ENCODE assay signal across 8 cellular contexts in genomic region chr7:3042861-3043489, GRCh38. TPM values are rescaled to one million over a fixed set of nuclear protein-coding genes. Genes with fewer than 3 reads are reported as not detected.
DNase-seq lines count a peak whose midpoint lies in the region; ATAC-seq and TF ChIP-seq lines count a peak whose summit lies in the region.

No MANE protein-coding gene starts in this region.

- no peaks in the 10 kb centered on the region for H3K36me3 ChIP-seq in WERI-Rb-1

- H3K27me3 ChIP-seq in WERI-Rb-1 (ENCODE audit: insufficient read depth, low read depth, severe bottlenecking), result no peaks in the 10 kb centered on the region

- peak overlapping the region; percentile 98 for H3K4me3 Mint-ChIP-seq in activated CD8-positive, alpha-beta T cell treated with anti-CD3 and anti-CD28 coated beads, Interleukin-2, amount 10 ng/mL, durations not matched to agents 7 days and 5 days

- CTCF ChIA-PET in activated CD8-positive, alpha-beta T cell treated with anti-CD3 and anti-CD28 coated beads, Interleukin-2, amount 10 ng/mL, durations not matched to agents 7 days and 5 days (lab: Charles Lee), result interaction anchor here (0.6 to 4.6 kb wide), 9 partner anchors 20 to 178 kb away, joined by 3 to 30 read pairs (median 3); no protein-coding TSS in a partner anchor

- no peaks in the 10 kb centered on the region for H3K9me3 Mint-ChIP-seq in activated CD8-positive, alpha-beta T cell treated with anti-CD3 and anti-CD28 coated beads, Interleukin-2, amount 10 ng/mL, durations not matched to agents 7 days and 5 days (ENCODE audit: insufficient read depth)

- no peaks in the 10 kb centered on the region for H3K27me3 Mint-ChIP-seq in activated CD8-positive, alpha-beta T cell treated with anti-CD3 and anti-CD28 coated beads, Interleukin-2, amount 10 ng/mL, durations not matched to agents 7 days and 5 days (ENCODE audit: low read depth)

- H3K27ac Mint-ChIP-seq in activated CD8-positive, alpha-beta T cell treated with anti-CD3 and anti-CD28 coated beads, Interleukin-2, amount 10 ng/mL, durations not matched to agents 7 days and 5 days, result peak overlapping the region; percentile 94

- ATAC-seq in GM19351 (IDR thresholded peaks at IDR 0.05; ENCODE audit: unreplicated experiment) (peak; percentile 58), HG03342 (IDR thresholded peaks at IDR 0.05; ENCODE audit: unreplicated experiment) (peak; percentile 73), left lobe of liver (no peak)
- ATAC-seq in activated CD8-positive, alpha-beta T cell treated with anti-CD3 and anti-CD28 coated beads, Interleukin-2, amount 10 ng/mL, durations not matched to agents 7 days and 5 days, result peak; percentile 85

- peaks cover 61% of the 10 kb centered on the region for H3K4me1 Mint-ChIP-seq in activated CD8-positive, alpha-beta T cell treated with anti-CD3 and anti-CD28 coated beads, Interleukin-2, amount 10 ng/mL, durations not matched to agents 7 days and 5 days (ENCODE audit: low read depth)

- TF ChIP-seq CTCF in WERI-Rb-1 (IDR thresholded peaks at IDR 0.05; ENCODE audit: low read depth, low read length), result no peak

- no peak overlapping the region for H3K27ac ChIP-seq in WERI-Rb-1

- DNase-seq in activated CD8-positive, alpha-beta T cell treated with anti-CD3 and anti-CD28 coated beads, Interleukin-2, amount 10 ng/mL, durations not matched to agents 7 days and 5 days, result peak; percentile 87
- peak; percentile 83 for DNase-seq in stimulated activated CD8-positive, alpha-beta memory T cell treated with anti-CD3 and anti-CD28 coated beads, Interleukin-4, amount 100 ng/mL, for 48 hours
- DNase-seq in NCI-H345 treated with DMSO at 0.1 percent for 48 hours (lab: John Stamatoyannopoulos, UW; ENCODE audit: unreplicated experiment), result no peak
- DNase-seq in left lobe of liver (ENCODE audit: low spot score), result no peak
- no peak for DNase-seq in WERI-Rb-1

- no peaks in the 10 kb centered on the region for H3K9me3 ChIP-seq in WERI-Rb-1 (ENCODE audit: severe bottlenecking)

- H3K4me3 ChIP-seq in iPS-11a (ENCODE audit: low read depth, low read length) (peak overlapping the region; percentile 41), WERI-Rb-1 (ENCODE audit: low read depth, low read length) (no peak overlapping the region)

- H3K36me3 Mint-ChIP-seq in activated CD8-positive, alpha-beta T cell treated with anti-CD3 and anti-CD28 coated beads, Interleukin-2, amount 10 ng/mL, durations not matched to agents 7 days and 5 days (ENCODE audit: low read depth), result peaks cover 44% of the 10 kb centered on the region

- POLR2A ChIA-PET in activated CD8-positive, alpha-beta T cell treated with anti-CD3 and anti-CD28 coated beads, Interleukin-2, amount 10 ng/mL, durations not matched to agents 7 days and 5 days (lab: Charles Lee), result interaction anchor here (0.5 to 1.6 kb wide), 7 partner anchors 32 to 140 kb away, joined by 3 to 4 read pairs (median 3); no protein-coding TSS in a partner anchor

RNA-seq across cellular contexts. Expression of gene CARD11, which starts 0.7 kb away (rescaled TPM):
- 100 to 1,000 TPM; 178 TPM for total RNA-seq in activated CD8-positive, alpha-beta T cell treated with anti-CD3 and anti-CD28 coated beads, Interleukin-2, amount 10 ng/mL, durations not matched to agents 7 days and 5 days
- total RNA-seq in left lobe of liver, result 0.63 TPM

Comparison
In these comparisons a context has a peak if more than half of its experiments do, and no peak if none do; other contexts are left out.
1. DNase-seq: peak in activated CD8-positive, alpha-beta T cell treated with anti-CD3 and anti-CD28 coated beads, Interleukin-2, amount 10 ng/mL, durations not matched to agents 7 days and 5 days (single experiment) and stimulated activated CD8-positive, alpha-beta memory T cell treated with anti-CD3 and anti-CD28 coated beads, Interleukin-4, amount 100 ng/mL, for 48 hours (single experiment); none in NCI-H345 treated with DMSO at 0.1 percent for 48 hours (single experiment), left lobe of liver (single experiment) and WERI-Rb-1 (single experiment).
2. RNA of gene CARD11, which starts 0.7 kb away (total RNA-seq): 178 TPM in activated CD8-positive, alpha-beta T cell treated with anti-CD3 and anti-CD28 coated beads, Interleukin-2, amount 10 ng/mL, durations not matched to agents 7 days and 5 days; 0.63 TPM in left lobe of liver (single experiment); every median in the first group is over 100 times any median in the second.